9 cellular contexts compared by ENCODE assay signal in the genomic region with DNA sequence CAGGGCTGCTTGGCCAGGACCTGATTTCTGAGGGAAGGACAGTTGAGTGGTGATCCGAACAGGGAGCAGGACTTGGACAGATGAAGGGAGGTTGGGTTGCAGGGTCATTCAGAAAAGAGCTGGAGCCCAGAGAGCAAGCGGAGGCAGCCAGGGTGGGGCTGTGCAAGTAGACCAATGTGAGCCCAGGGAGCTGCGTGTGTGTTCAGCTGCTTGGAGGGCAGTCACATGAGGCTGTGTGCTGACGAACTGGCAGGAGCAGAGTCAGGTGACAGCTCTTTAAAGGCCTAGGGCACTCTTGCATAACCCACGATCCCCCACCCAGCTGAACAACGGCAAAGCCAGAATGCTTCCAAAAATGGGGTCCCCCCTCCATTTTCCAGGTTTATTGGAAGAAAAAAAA. TPM values are rescaled to one million over a fixed set of nuclear protein-coding genes. Genes with fewer than 3 reads are reported as not detected.
DNase-seq lines count a peak whose midpoint lies in the region; ATAC-seq and TF ChIP-seq lines count a peak whose summit lies in the region.
"Had no signal": no experiment of that assay in that cellular context is flagged by ENCODE, and none has a peak within 500 bp of the region (broad histone marks: within the 10 kb centered on the region; RNA-seq: fewer than 3 reads in every experiment).

No MANE protein-coding gene starts in this region.

- intact Hi-C loops in thyroid gland (cut with DNase I), result no loop called here

- H3K9ac ChIP-seq in adipocyte (ENCODE audit: low read length), result peak overlapping the region; percentile 66

- H3K9me3 ChIP-seq in adipocyte (ENCODE audit: control insufficient read depth, low read length), result no peaks in the 10 kb centered on the region
- H3K9me3 ChIP-seq in thyroid gland, result no peaks in the 10 kb centered on the region

- ATAC-seq in GM21825 (IDR thresholded peaks at IDR 0.05; ENCODE audit: unreplicated experiment) (no peak), GM19467 (IDR thresholded peaks at IDR 0.05; ENCODE audit: unreplicated experiment) (no peak), GM18909 (IDR thresholded peaks at IDR 0.05; ENCODE audit: poor library complexity, unreplicated experiment) (no peak), HG03521 (IDR thresholded peaks at IDR 0.05; ENCODE audit: unreplicated experiment) (no peak)
- ATAC-seq: activated CD4-positive, CD25-positive, alpha-beta regulatory T cell treated with anti-CD3 and anti-CD28 coated beads, Interleukin-2, amount 50 U/mL, for 24 hours had no signal

- H3K4me3 ChIP-seq in adipocyte (ENCODE audit: low read length), result peak overlapping the region; percentile 21
- no peak overlapping the region for H3K4me3 ChIP-seq in thyroid gland (replicated peaks in 1 of 3)

- H3K27me3 ChIP-seq in adipocyte (replicated peaks; ENCODE audit: control insufficient read depth, insufficient read depth, low read length), result peaks cover 5% of the 10 kb centered on the region
- no peaks in the 10 kb centered on the region for H3K27me3 ChIP-seq in thyroid gland

- H3K36me3 ChIP-seq in adipocyte (ENCODE audit: control insufficient read depth, insufficient read depth, low read length, severe bottlenecking), result no peaks in the 10 kb centered on the region
- H3K36me3 ChIP-seq in thyroid gland, result no peaks in the 10 kb centered on the region

- no peak for TF ChIP-seq CTCF in thyroid gland (IDR thresholded peaks at IDR 0.05)

- peak; percentile 86 for DNase-seq in NCI-H1092 treated with DMSO at 0.1 percent for 48 hours (lab: John Stamatoyannopoulos, UW)
- DNase-seq in adipocyte (ENCODE audit: low read depth), result no peak
- peak; percentile 84 for DNase-seq in left kidney (ENCODE audit: low read depth, low spot score)
- peak; percentile 96 for DNase-seq in thyroid gland

- peak; percentile 47 to 94 for TF ChIP-seq POLR2A in thyroid gland (IDR thresholded peaks at IDR 0.05)

- H3K27ac ChIP-seq in thyroid gland, result peak overlapping the region; percentile 86 to 96 (median 91)

- H3K4me1 ChIP-seq in adipocyte (ENCODE audit: control insufficient read depth, insufficient read depth, low read length) (peaks cover 45% of the 10 kb centered on the region), thyroid gland (peaks cover 18 to 49% of the 10 kb centered on the region in 2 donors)

- WGBS in thyroid gland, 2 donors, result 23 to 29% methylated on average over 6 of the region's 6 CpGs

RNA-seq across cellular contexts. Expression of gene MLPH, which starts 4.6 kb away (rescaled TPM):
- 100 to 1,000 TPM in 1 of 4 donors, 10 to 100 TPM in 3; 41.3 to 107 (median 58.6) TPM for total RNA-seq in thyroid gland
